2 cellular contexts compared by ENCODE assay signal in genomic region chr17:47603830-47604229, GRCh38.
A peak's percentile ranks its signal among the peaks of the same experiment; 100 is the strongest.
TF ChIP-seq lines count a peak whose summit lies in the region.

No MANE protein-coding gene starts in this region.

TF ChIP-seq in SK-N-SH treated with all-trans-retinoic acid at 6 μM for 48 hours, 23 proteins besides CTCF, POLR2A, EP300 and RAD21 (continued from another document):
- no peak for TF ChIP-seq ISL1 (CRISPR knock-in tag; IDR thresholded peaks at IDR 0.05)
- 0 out of 2 replicates have a peak, but pooled peaks have one; percentile 7 for TF ChIP-seq TCF4 (CRISPR knock-in tag; IDR thresholded peaks at IDR 0.05; ENCODE audit: borderline replicate concordance)

TF ChIP-seq in GM23338, 12 proteins besides CTCF, POLR2A, EP300 and RAD21:
- TF ChIP-seq POLR2AphosphoS5 (IDR thresholded peaks at IDR 0.05; ENCODE audit: low read depth) (no peak), JUNB (IDR thresholded peaks at IDR 0.05; ENCODE audit: unreplicated experiment) (no peak), STAT1 (IDR thresholded peaks at IDR 0.05; ENCODE audit: unreplicated experiment) (no peak)
- TF ChIP-seq, protein P1, sequence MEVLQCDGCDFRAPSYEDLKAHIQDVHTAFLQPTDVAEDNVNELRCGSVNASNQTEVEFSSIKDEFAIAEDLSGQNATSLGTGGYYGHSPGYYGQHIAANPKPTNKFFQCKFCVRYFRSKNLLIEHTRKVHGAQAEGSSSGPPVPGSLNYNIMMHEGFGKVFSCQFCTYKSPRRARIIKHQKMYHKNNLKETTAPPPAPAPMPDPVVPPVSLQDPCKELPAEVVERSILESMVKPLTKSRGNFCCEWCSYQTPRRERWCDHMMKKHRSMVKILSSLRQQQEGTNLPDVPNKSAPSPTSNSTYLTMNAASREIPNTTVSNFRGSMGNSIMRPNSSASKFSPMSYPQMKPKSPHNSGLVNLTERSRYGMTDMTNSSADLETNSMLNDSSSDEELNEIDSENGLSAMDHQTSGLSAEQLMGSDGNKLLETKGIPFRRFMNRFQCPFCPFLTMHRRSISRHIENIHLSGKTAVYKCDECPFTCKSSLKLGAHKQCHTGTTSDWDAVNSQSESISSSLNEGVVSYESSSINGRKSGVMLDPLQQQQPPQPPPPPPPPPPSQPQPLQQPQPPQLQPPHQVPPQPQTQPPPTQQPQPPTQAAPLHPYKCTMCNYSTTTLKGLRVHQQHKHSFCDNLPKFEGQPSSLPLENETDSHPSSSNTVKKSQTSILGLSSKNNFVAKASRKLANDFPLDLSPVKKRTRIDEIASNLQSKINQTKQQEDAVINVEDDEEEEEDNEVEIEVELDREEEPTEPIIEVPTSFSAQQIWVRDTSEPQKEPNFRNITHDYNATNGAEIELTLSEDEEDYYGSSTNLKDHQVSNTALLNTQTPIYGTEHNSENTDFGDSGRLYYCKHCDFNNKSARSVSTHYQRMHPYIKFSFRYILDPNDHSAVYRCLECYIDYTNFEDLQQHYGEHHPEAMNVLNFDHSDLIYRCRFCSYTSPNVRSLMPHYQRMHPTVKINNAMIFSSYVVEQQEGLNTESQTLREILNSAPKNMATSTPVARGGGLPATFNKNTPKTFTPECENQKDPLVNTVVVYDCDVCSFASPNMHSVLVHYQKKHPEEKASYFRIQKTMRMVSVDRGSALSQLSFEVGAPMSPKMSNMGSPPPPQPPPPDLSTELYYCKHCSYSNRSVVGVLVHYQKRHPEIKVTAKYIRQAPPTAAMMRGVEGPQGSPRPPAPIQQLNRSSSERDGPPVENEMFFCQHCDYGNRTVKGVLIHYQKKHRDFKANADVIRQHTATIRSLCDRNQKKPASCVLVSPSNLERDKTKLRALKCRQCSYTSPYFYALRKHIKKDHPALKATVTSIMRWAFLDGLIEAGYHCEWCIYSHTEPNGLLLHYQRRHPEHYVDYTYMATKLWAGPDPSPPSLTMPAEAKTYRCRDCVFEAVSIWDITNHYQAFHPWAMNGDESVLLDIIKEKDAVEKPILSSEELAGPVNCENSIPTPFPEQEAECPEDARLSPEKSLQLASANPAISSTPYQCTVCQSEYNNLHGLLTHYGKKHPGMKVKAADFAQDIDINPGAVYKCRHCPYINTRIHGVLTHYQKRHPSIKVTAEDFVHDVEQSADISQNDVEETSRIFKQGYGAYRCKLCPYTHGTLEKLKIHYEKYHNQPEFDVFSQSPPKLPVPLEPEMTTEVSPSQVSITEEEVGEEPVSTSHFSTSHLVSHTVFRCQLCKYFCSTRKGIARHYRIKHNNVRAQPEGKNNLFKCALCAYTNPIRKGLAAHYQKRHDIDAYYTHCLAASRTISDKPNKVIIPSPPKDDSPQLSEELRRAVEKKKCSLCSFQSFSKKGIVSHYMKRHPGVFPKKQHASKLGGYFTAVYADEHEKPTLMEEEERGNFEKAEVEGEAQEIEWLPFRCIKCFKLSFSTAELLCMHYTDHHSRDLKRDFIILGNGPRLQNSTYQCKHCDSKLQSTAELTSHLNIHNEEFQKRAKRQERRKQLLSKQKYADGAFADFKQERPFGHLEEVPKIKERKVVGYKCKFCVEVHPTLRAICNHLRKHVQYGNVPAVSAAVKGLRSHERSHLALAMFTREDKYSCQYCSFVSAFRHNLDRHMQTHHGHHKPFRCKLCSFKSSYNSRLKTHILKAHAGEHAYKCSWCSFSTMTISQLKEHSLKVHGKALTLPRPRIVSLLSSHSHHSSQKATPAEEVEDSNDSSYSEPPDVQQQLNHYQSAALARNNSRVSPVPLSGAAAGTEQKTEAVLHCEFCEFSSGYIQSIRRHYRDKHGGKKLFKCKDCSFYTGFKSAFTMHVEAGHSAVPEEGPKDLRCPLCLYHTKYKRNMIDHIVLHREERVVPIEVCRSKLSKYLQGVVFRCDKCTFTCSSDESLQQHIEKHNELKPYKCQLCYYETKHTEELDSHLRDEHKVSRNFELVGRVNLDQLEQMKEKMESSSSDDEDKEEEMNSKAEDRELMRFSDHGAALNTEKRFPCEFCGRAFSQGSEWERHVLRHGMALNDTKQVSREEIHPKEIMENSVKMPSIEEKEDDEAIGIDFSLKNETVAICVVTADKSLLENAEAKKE (CRISPR knock-in tag; IDR thresholded peaks at IDR 0.05): no peak
TF ChIP-seq in GM23338: peak in this region for 0.
